Comparison of ENCODE assay signal across 31 cellular contexts in genomic region chr11:24619900-24620299, GRCh38.
"Had no signal": no experiment of that assay in that cellular context is flagged by ENCODE, and none has a peak within 500 bp of the region (broad histone marks: within the 10 kb centered on the region; RNA-seq: fewer than 3 reads in every experiment).

No MANE protein-coding gene starts in this region.

- H3K9me3 ChIP-seq: adrenal gland, ascending aorta, body of pancreas, breast epithelium had no signal

- DNase-seq: activated effector memory CD4-positive, alpha-beta T cell treated with anti-CD3 and anti-CD28 coated beads, Interleukin-2, amount 50 U/mL, for 16 hours; activated effector memory CD4-positive, alpha-beta T cell treated with Interleukin-2 at 50 U/mL for 16 hours; activated gamma-delta T cell; activated gamma-delta T cell treated with Interleukin-2 at 50 U/mL for 16 hours; activated naive CD4-positive, alpha-beta T cell; activated naive CD4-positive, alpha-beta T cell treated with anti-CD3 and anti-CD28 coated beads for 36 hours; activated naive CD4-positive, alpha-beta T cell treated with anti-CD3 and anti-CD28 coated beads, Interleukin-2, amount 10 ng/mL, durations not matched to agents 7 days and 5 days; activated naive CD4-positive, alpha-beta T cell treated with anti-CD3 and anti-CD28 coated beads, Interleukin-2, amount 50 U/mL, for 16 hours; activated naive CD4-positive, alpha-beta T cell treated with Interleukin-2 at 50 U/mL for 16 hours; activated naive CD8-positive, alpha-beta T cell treated with anti-CD3 and anti-CD28 coated beads for 36 hours; activated naive CD8-positive, alpha-beta T cell treated with anti-CD3 and anti-CD28 coated beads, Interleukin-2, amount 10 ng/mL, durations not matched to agents 7 days and 5 days; activated naive CD8-positive, alpha-beta T cell treated with anti-CD3 and anti-CD28 coated beads, Interleukin-2, amount 50 U/mL, for 24 hours; activated T-cell treated with anti-CD3 and anti-CD28 coated beads, Interleukin-2, amount 50 U/mL, for 24 hours; activated T-cell treated with anti-CD3 and anti-CD28 coated beads, Interleukin-2, amount 50 U/mL, for 4 hours; activated T-cell treated with anti-CD3 and anti-CD28 coated beads, Interleukin-2, amount 50 U/mL, for 48 hours; activated T-cell treated with anti-CD3 and anti-CD28 coated beads, Interleukin-2, amount 50 U/mL, for 72 hours; adrenal gland; amniotic stem cell; amygdala; anterior cingulate cortex; aorta; body of pancreas; brain microvascular endothelial cell; caudate nucleus; central memory CD4-positive, alpha-beta T cell; cerebellar nuclear complex had no signal

- H3K4me1 ChIP-seq: adrenal gland, ascending aorta, body of pancreas, breast epithelium had no signal

- H3K36me3 ChIP-seq: adrenal gland, ascending aorta, brain microvascular endothelial cell, breast epithelium, cardiac muscle cell had no signal

- H3K27ac ChIP-seq: adrenal gland, ascending aorta, body of pancreas, brain microvascular endothelial cell, breast epithelium, cardiac muscle cell had no signal

- H3K4me3 ChIP-seq: adrenal gland, ascending aorta, body of pancreas, breast epithelium, cardiac muscle cell had no signal

- H3K27me3 ChIP-seq: adrenal gland, ascending aorta, body of pancreas, brain microvascular endothelial cell, breast epithelium, cardiac muscle cell had no signal

- ATAC-seq: activated naive CD4-positive, alpha-beta T cell treated with anti-CD3 and anti-CD28 coated beads, Interleukin-2, amount 50 U/mL, for 72 hours; activated naive CD8-positive, alpha-beta T cell treated with anti-CD3 and anti-CD28 coated beads, Interleukin-2, amount 50 U/mL, for 24 hours; activated T-cell treated with anti-CD3 and anti-CD28 coated beads, Interleukin-2, amount 50 U/mL, for 4 hours; activated T-cell treated with anti-CD3 and anti-CD28 coated beads, Interleukin-2, amount 50 U/mL, for 72 hours; activated T-helper 17 cell treated with anti-CD3 and anti-CD28 coated beads, Interleukin-2, amount 50 U/mL, for 72 hours; body of pancreas had no signal
